In genomic region chr4:1242506-1243450, GRCh38 we compare ENCODE assay signal across 13 cellular contexts. TPM values are rescaled to one million over a fixed set of nuclear protein-coding genes. Genes with fewer than 3 reads are reported as not detected.
DNase-seq lines count a peak whose midpoint lies in the region; ATAC-seq and TF ChIP-seq lines count a peak whose summit lies in the region.
"Had no signal": no experiment of that assay in that cellular context is flagged by ENCODE, and none has a peak within 500 bp of the region (broad histone marks: within the 10 kb centered on the region; RNA-seq: fewer than 3 reads in every experiment).

No MANE protein-coding gene starts in this region.

- no peak overlapping the region for H3K4me2 ChIP-seq in neuronal stem cell (ENCODE audit: insufficient read depth, low read length, poor library complexity, severe bottlenecking)

- no peak overlapping the region for H2BK15ac ChIP-seq in neuronal stem cell (ENCODE audit: low read length)

- no peaks in the 10 kb centered on the region for H3K9me3 ChIP-seq in neuronal stem cell (replicated peaks in 1 of 2; ENCODE audit: control insufficient read depth in 2 of 2, insufficient read depth in 1 of 2, low read depth in 1 of 2, low read length in 2 of 2)

- H3K23ac ChIP-seq in neuronal stem cell (ENCODE audit: low read depth, low read length, poor library complexity) = peak overlapping the region; percentile 91

- peak overlapping the region; percentile 60 for H3K9ac ChIP-seq in neuronal stem cell (ENCODE audit: low read depth, low read length, poor library complexity)

- peaks cover 26 to 47% of the 10 kb centered on the region in 2 donors for H3K36me3 Mint-ChIP-seq in CD14-positive monocyte
- H3K36me3 Mint-ChIP-seq in effector memory CD8-positive, alpha-beta T cell (ENCODE audit: insufficient read depth) = peaks cover 79% of the 10 kb centered on the region

- DNase-seq in CD14-positive monocyte (ENCODE audit: low spot score) = peak; percentile 36
- DNase-seq in GM20000 (ENCODE audit: low spot score) = peak; percentile 16
- no peak for DNase-seq in effector memory CD8-positive, alpha-beta T cell
- no peak for DNase-seq in neuronal stem cell (ENCODE audit: low spot score)
- DNase-seq in DMS153 treated with DMSO at 0.1 percent for 48 hours (lab: John Stamatoyannopoulos, UW; ENCODE audit: unreplicated experiment) = no peak
- no peak for DNase-seq in NCI-H2227 treated with DMSO at 0.1 percent for 48 hours (lab: John Stamatoyannopoulos, UW)
- no peak for DNase-seq in NCI-H2029 treated with DMSO at 0.1 percent for 48 hours (lab: John Stamatoyannopoulos, UW)
- DNase-seq: COR-L47; IMR-90; NCI-H1105 treated with DMSO at 0.1 percent for 48 hours; NCI-H524 treated with DMSO at 0.1 percent for 48 hours; stimulated activated naive CD8-positive, alpha-beta T cell treated with anti-CD3 and anti-CD28 coated beads, Interleukin-15, Interleukin-2, amounts not matched to agents 100 U/mL and 50 U/mL, for 24 hours; T1000 had no signal

- no peak overlapping the region for H3K4ac ChIP-seq in neuronal stem cell (ENCODE audit: low read length)

- H3K18ac ChIP-seq in neuronal stem cell (ENCODE audit: low read length) = no peak overlapping the region

- no peak overlapping the region for H3K4me3 ChIP-seq in neuronal stem cell (ENCODE audit: low read length in 2 of 2)

- WGBS in neuronal stem cell (ENCODE audit: extremely low coverage in 2 of 2, insufficient read length in 2 of 2, insufficient replicate concordance in 1 of 2), 2 donors = no CpG with 5 or more reads among the region's 30 CpGs

- no peak overlapping the region for H3K27ac ChIP-seq in neuronal stem cell (replicated peaks; ENCODE audit: low read length)

- H2BK5ac ChIP-seq in neuronal stem cell (ENCODE audit: low read length) = no peak overlapping the region

- no peaks in the 10 kb centered on the region for H3K27me3 ChIP-seq in neuronal stem cell (ENCODE audit: control insufficient read depth in 3 of 3, insufficient read depth in 3 of 3, low read depth in 1 of 3, low read length in 3 of 3)

- H2BK120ac ChIP-seq in neuronal stem cell (ENCODE audit: low read depth, low read length) = no peak overlapping the region

- ATAC-seq in effector memory CD8-positive, alpha-beta T cell (replicated peaks) = no peak
- ATAC-seq: stimulated activated naive CD8-positive, alpha-beta T cell treated with anti-CD3 and anti-CD28 coated beads, Interleukin-15, Interleukin-2, amounts not matched to agents 100 U/mL and 50 U/mL, for 24 hours had no signal

- H3K36me3 ChIP-seq in neuronal stem cell (replicated peaks in 1 of 2; ENCODE audit: control insufficient read depth in 2 of 2, insufficient read depth in 2 of 2, low read length in 2 of 2) = peaks cover 31 to 75% of the 10 kb centered on the region in 2 donors

- peak overlapping the region; percentile 82 for H3K14ac ChIP-seq in neuronal stem cell (ENCODE audit: low read length)

- intact Hi-C loops in CD14-positive monocyte (cut with micrococcal nuclease) = no loop called here

- H4K91ac ChIP-seq in neuronal stem cell (ENCODE audit: low read depth, low read length, poor library complexity) = no peak overlapping the region

- H2AK5ac ChIP-seq in neuronal stem cell (ENCODE audit: low read depth, low read length) = no peak overlapping the region

- H3K4me1 ChIP-seq in neuronal stem cell (ENCODE audit: control insufficient read depth in 2 of 2, insufficient read depth in 1 of 2, low read depth in 1 of 2, low read length in 2 of 2) = peaks cover 11 to 12% of the 10 kb centered on the region in 2 donors

- peaks cover 38% of the 10 kb centered on the region for H3K4me1 Mint-ChIP-seq in CD14-positive monocyte
- peaks cover 52 to 59% of the 10 kb centered on the region in 2 donors for H3K4me1 Mint-ChIP-seq in effector memory CD8-positive, alpha-beta T cell (ENCODE audit: low read depth in 2 of 2)

- no peak overlapping the region for H2AFZ ChIP-seq in neuronal stem cell (ENCODE audit: low read length)

- no peak overlapping the region for H4K8ac ChIP-seq in neuronal stem cell (ENCODE audit: low read depth, low read length)

- peak overlapping the region in 4 of 7 donors; percentile 48 to 71 (median 63) for H3K27ac Mint-ChIP-seq in CD14-positive monocyte
- H3K27ac Mint-ChIP-seq in effector memory CD8-positive, alpha-beta T cell = peak overlapping the region; percentile 8 to 97

- no peak overlapping the region for H2BK12ac ChIP-seq in neuronal stem cell (ENCODE audit: low read length)

- TF ChIP-seq CTCF in CD14-positive monocyte (IDR thresholded peaks at IDR 0.05) (no peak), GM20000 (IDR thresholded peaks at IDR 0.05; ENCODE audit: extremely low read depth, missing control alignments) (no peak)

- H3K79me1 ChIP-seq in neuronal stem cell (ENCODE audit: low read depth, low read length) = peaks cover 57% of the 10 kb centered on the region

- H3K4me3 Mint-ChIP-seq in CD14-positive monocyte = no peak overlapping the region
- peak overlapping the region; percentile 8 to 46 for H3K4me3 Mint-ChIP-seq in effector memory CD8-positive, alpha-beta T cell

- peaks cover 0 to 4% (median 0%) of the 10 kb centered on the region in 3 donors for H3K27me3 Mint-ChIP-seq in CD14-positive monocyte (ENCODE audit: low read depth in 3 of 3)
- no peaks in the 10 kb centered on the region for H3K27me3 Mint-ChIP-seq in effector memory CD8-positive, alpha-beta T cell

- no peaks in the 10 kb centered on the region for H3K9me3 Mint-ChIP-seq in CD14-positive monocyte
- no peaks in the 10 kb centered on the region for H3K9me3 Mint-ChIP-seq in effector memory CD8-positive, alpha-beta T cell

RNA-seq across cellular contexts. Expression of gene CTBP1, which starts 6.2 kb away (rescaled TPM):
- polyA plus RNA-seq in CD14-positive monocyte = 10 to 100 TPM; 21.3 to 42.1 TPM
- 151 TPM for polyA plus RNA-seq in neuronal stem cell (2013, experiment 1 of 2)
- polyA plus RNA-seq in neuronal stem cell (2013, experiment 2 of 2) = 149 TPM

RNA-seq across cellular contexts. Expression of gene MAEA, which starts 46.9 kb away (rescaled TPM):
- polyA plus RNA-seq in CD14-positive monocyte = 10 to 100 TPM; 34.3 to 37.7 TPM
- 38.4 TPM for polyA plus RNA-seq in neuronal stem cell (2013, experiment 1 of 2)
- 37.0 TPM for polyA plus RNA-seq in neuronal stem cell (2013, experiment 2 of 2)

Comparison
In these comparisons a context has a peak if more than half of its experiments do, and no peak if none do; other contexts are left out.
1. DNase-seq: peak in CD14-positive monocyte (single experiment) and GM20000 (single experiment); none in effector memory CD8-positive, alpha-beta T cell (0 of 3), neuronal stem cell (single experiment), DMS153 treated with DMSO at 0.1 percent for 48 hours (single experiment), NCI-H2227 treated with DMSO at 0.1 percent for 48 hours (single experiment) and NCI-H2029 treated with DMSO at 0.1 percent for 48 hours (single experiment).
2. H3K4me3 Mint-ChIP-seq: peak in effector memory CD8-positive, alpha-beta T cell (2 of 2); none in CD14-positive monocyte (0 of 2).